In genomic region chr9:132269704-132270516, GRCh38 we compare ENCODE assay signal across 8 cellular contexts.
DNase-seq lines count a peak whose midpoint lies in the region; ATAC-seq and TF ChIP-seq lines count a peak whose summit lies in the region.
"Not testable (repeated sequence)": the region's sequence is repeated elsewhere in the genome, so short reads cannot be mapped to it uniquely, and the experiment has no call there.

No MANE protein-coding gene starts in this region.

- CTCF ChIA-PET in AG04450 (lab: Charles Lee) = interaction anchor here (0.6 to 3.4 kb wide), 23 partner anchors 8 to 660 kb away, joined by 3 to 70 read pairs (median 6); no protein-coding TSS in a partner anchor

- peaks cover 16% of the 10 kb centered on the region for H3K4me1 Mint-ChIP-seq in activated naive CD4-positive, alpha-beta T cell treated with anti-CD3 and anti-CD28 coated beads, Interleukin-2, amount 50 U/mL, for 24 hours
- H3K4me1 Mint-ChIP-seq in stimulated activated effector memory CD8-positive, alpha-beta T cell treated with anti-CD3 and anti-CD28 coated beads, Interleukin-12 subunit alpha, Interleukin-12 subunit beta, amount 100 ng/mL, for 72 hours = not testable (repeated sequence)

- H2AFZ ChIP-seq in OCI-LY3 (ENCODE audit: low read depth, low read length) = not testable (repeated sequence)

- H3K36me3 ChIP-seq in OCI-LY3 (replicated peaks; ENCODE audit: low read depth, low read length) (peaks cover 88% of the 10 kb centered on the region), liver (ENCODE audit: control insufficient read depth in 4 of 4, insufficient read depth in 3 of 4, low read depth in 1 of 4, low read length in 3 of 4) (peaks cover 17 to 73% (median 44%) of the 10 kb centered on the region in 4 donors)

- H3K9me3 ChIP-seq in AG04450 (ENCODE audit: control insufficient read depth, insufficient read depth, low read length); liver (ENCODE audit: control insufficient read depth in 4 of 4, low read length in 3 of 4): not testable (repeated sequence)
- H3K9me3 ChIP-seq in OCI-LY3 (ENCODE audit: insufficient read depth, low read length) = peaks cover 16% of the 10 kb centered on the region

- not testable (repeated sequence) for H3K4me2 ChIP-seq in OCI-LY3 (ENCODE audit: low read length)

- H3K27ac ChIP-seq in AG04450 (ENCODE audit: low read depth, low read length) (peak overlapping the region; percentile 53), OCI-LY3 (ENCODE audit: low read length) (peak overlapping the region; percentile 96), epithelial cell of prostate (peak overlapping the region; percentile 83), liver (ENCODE audit: low read depth in 1 of 2, low read length in 2 of 2) (peak overlapping the region; percentile 45 to 73)

- not testable (repeated sequence) for H3K27me3 ChIP-seq in AG04450 (ENCODE audit: control insufficient read depth, insufficient read depth, low read length); OCI-LY3 (ENCODE audit: low read depth, low read length); liver (ENCODE audit: control insufficient read depth in 4 of 4, insufficient read depth in 4 of 4, low read length in 3 of 4)

- 72% methylated on average over 13 of the region's 16 CpGs for WGBS in liver

- H3K27me3 Mint-ChIP-seq in activated naive CD4-positive, alpha-beta T cell treated with anti-CD3 and anti-CD28 coated beads, Interleukin-2, amount 50 U/mL, for 24 hours = not testable (repeated sequence)

- POLR2A ChIA-PET in AG04450 (lab: Yijun Ruan, JAX) = not testable (repeated sequence)

- not testable (repeated sequence) for TF ChIP-seq CTCF in AG04450 (IDR thresholded peaks at IDR 0.05; ENCODE audit: low read depth, low read length); OCI-LY3 (IDR thresholded peaks at IDR 0.05; ENCODE audit: low read depth, low read length); liver (IDR thresholded peaks at IDR 0.05; ENCODE audit: low read depth, low read length, missing input control)

- not testable (repeated sequence) for TF ChIP-seq RAD21 in liver (IDR thresholded peaks at IDR 0.05)

- H3K9ac ChIP-seq in OCI-LY3 (ENCODE audit: low read length); liver (ENCODE audit: low read depth in 1 of 2, low read length in 2 of 2): not testable (repeated sequence)

- H3K36me3 Mint-ChIP-seq in activated naive CD4-positive, alpha-beta T cell treated with anti-CD3 and anti-CD28 coated beads, Interleukin-2, amount 50 U/mL, for 24 hours = peaks cover 25% of the 10 kb centered on the region
- peaks cover 99% of the 10 kb centered on the region for H3K36me3 Mint-ChIP-seq in stimulated activated effector memory CD8-positive, alpha-beta T cell treated with anti-CD3 and anti-CD28 coated beads, Interleukin-12 subunit alpha, Interleukin-12 subunit beta, amount 100 ng/mL, for 72 hours

- H3K27ac Mint-ChIP-seq in activated naive CD4-positive, alpha-beta T cell treated with anti-CD3 and anti-CD28 coated beads, Interleukin-2, amount 50 U/mL, for 24 hours = peak overlapping the region; percentile 87
- peak overlapping the region; percentile 23 for H3K27ac Mint-ChIP-seq in stimulated activated effector memory CD8-positive, alpha-beta T cell treated with anti-CD3 and anti-CD28 coated beads, Interleukin-12 subunit alpha, Interleukin-12 subunit beta, amount 100 ng/mL, for 72 hours

- H4K20me1 ChIP-seq in OCI-LY3 (ENCODE audit: insufficient read depth, low read length) = not testable (repeated sequence)

- H3K4me3 Mint-ChIP-seq in activated naive CD4-positive, alpha-beta T cell treated with anti-CD3 and anti-CD28 coated beads, Interleukin-2, amount 50 U/mL, for 24 hours; stimulated activated effector memory CD8-positive, alpha-beta T cell treated with anti-CD3 and anti-CD28 coated beads, Interleukin-12 subunit alpha, Interleukin-12 subunit beta, amount 100 ng/mL, for 72 hours: not testable (repeated sequence)

- H3K79me2 ChIP-seq in OCI-LY3 (ENCODE audit: low read length) = not testable (repeated sequence)

- not testable (repeated sequence) for H3K4me3 ChIP-seq in AG04450 (ENCODE audit: low read depth, low read length); OCI-LY3 (ENCODE audit: low read length); liver (ENCODE audit: low read depth in 1 of 3, low read length in 3 of 3)

- H3K9me3 Mint-ChIP-seq in activated naive CD4-positive, alpha-beta T cell treated with anti-CD3 and anti-CD28 coated beads, Interleukin-2, amount 50 U/mL, for 24 hours; stimulated activated effector memory CD8-positive, alpha-beta T cell treated with anti-CD3 and anti-CD28 coated beads, Interleukin-12 subunit alpha, Interleukin-12 subunit beta, amount 100 ng/mL, for 72 hours: not testable (repeated sequence)

- ATAC-seq in stimulated activated effector memory CD8-positive, alpha-beta T cell treated with anti-CD3 and anti-CD28 coated beads, Interleukin-12 subunit alpha, Interleukin-12 subunit beta, amount 100 ng/mL, for 72 hours = peak; percentile 77

- not testable (repeated sequence) for H3K4me1 ChIP-seq in OCI-LY3 (ENCODE audit: low read length); liver (ENCODE audit: control insufficient read depth in 4 of 4, insufficient read depth in 4 of 4, low read length in 3 of 4)

- DNase-seq in AG04450 (ENCODE audit: low read depth, low spot score); stimulated activated effector memory CD8-positive, alpha-beta T cell treated with anti-CD3 and anti-CD28 coated beads, Interleukin-12 subunit alpha, Interleukin-12 subunit beta, amount 100 ng/mL, for 72 hours (ENCODE audit: low spot score in 2 of 2): not testable (repeated sequence)
- DNase-seq in HPDE6-E6E7 (ENCODE audit: extremely low spot score) = peak; percentile 67
- peak; percentile 69 for DNase-seq in activated CD4-positive, alpha-beta T cell treated with anti-CD3 and anti-CD28 coated beads for 48 hours
- peak; percentile 81 for DNase-seq in epithelial cell of prostate (ENCODE audit: low read depth, low spot score)

TF ChIP-seq in liver, 16 proteins besides CTCF, POLR2A, EP300 and RAD21:
- TF ChIP-seq JUND (IDR thresholded peaks at IDR 0.05) (peak in 1 of 2 donors; percentile 75), RXRA (IDR thresholded peaks at IDR 0.05) (peak in 1 of 2 donors; percentile 50), HNF4A (conservative IDR thresholded peaks at IDR 0.05) (peak; percentile 52 to 72)
